ENCODE assay signal across 2 cellular contexts in the genomic region with DNA sequence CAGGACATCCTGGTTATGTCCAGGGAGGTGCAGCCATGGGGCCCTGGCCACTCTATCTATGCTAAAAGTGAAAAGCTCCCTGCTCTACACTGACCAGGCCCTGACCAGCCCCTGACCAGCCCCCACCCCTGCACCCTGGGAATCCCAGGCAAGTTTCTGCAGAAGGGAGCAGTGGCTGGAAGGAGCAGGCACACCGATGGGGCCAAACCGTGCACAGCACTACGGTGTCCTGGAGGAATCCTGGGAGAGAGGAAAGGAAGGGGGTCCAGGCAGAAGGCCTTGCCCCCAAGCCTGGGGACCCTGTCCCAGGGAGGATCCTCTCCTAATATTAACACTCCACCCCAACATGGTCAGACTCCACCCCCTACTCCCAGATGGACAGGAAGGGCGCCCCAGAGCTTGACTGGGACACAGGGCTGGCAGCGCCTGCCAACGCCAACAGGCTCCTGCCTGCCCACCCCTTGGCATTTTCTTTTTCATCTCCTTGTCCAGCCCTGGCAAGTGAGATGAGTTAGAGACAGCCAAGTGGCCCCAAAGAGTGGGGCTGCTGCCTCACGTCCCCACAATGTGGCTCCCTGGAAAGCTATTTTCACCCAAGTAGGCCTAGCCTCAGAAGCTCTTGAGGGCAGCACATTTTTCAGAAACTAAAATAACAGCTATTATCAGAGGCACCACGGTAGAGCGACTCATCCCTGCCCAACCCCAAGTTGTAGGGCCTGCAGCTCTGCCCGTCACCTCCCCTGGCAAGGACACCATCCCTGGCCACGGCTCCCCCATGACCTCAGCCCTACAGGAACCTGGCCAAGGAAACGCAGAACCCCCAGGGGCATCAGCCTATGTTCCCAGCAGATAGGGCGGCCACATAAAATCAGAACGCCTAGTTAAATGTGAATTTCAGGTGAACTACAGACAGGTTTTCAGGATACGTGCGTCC.
TF ChIP-seq lines count a peak whose summit lies in the region.

No MANE protein-coding gene starts in this region.

TF ChIP-seq in HepG2, 621 proteins besides CTCF, POLR2A, EP300 and RAD21:
- TF ChIP-seq AGO2 (optimal IDR thresholded peaks at IDR 0.05; ENCODE audit: low read depth, low read length), result peak; percentile 50
- TF ChIP-seq KLF11 (CRISPR knock-in tag; IDR thresholded peaks at IDR 0.05), result no peak
- no peak for TF ChIP-seq ISX (CRISPR knock-in tag; conservative IDR thresholded peaks at IDR 0.05)
- TF ChIP-seq RBM22 (optimal IDR thresholded peaks at IDR 0.05; ENCODE audit: low read length), result peak; percentile 12
- no peak for TF ChIP-seq NR3C1 (CRISPR knock-in tag; IDR thresholded peaks at IDR 0.05)

TF ChIP-seq in WTC11, 78 proteins besides CTCF, POLR2A, EP300 and RAD21:
- TF ChIP-seq, protein P1, sequence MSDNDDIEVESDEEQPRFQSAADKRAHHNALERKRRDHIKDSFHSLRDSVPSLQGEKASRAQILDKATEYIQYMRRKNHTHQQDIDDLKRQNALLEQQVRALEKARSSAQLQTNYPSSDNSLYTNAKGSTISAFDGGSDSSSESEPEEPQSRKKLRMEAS (CRISPR knock-in tag; IDR thresholded peaks at IDR 0.05), result no peak
- TF ChIP-seq TCF7 (CRISPR knock-in tag; IDR thresholded peaks at IDR 0.05; ENCODE audit: low read depth), result no peak
- TF ChIP-seq CBFB (CRISPR knock-in tag; IDR thresholded peaks at IDR 0.05; ENCODE audit: low read depth), result no peak
- TF ChIP-seq ZNF232 (CRISPR knock-in tag; IDR thresholded peaks at IDR 0.05), result no peak
- TF ChIP-seq, protein P2, sequence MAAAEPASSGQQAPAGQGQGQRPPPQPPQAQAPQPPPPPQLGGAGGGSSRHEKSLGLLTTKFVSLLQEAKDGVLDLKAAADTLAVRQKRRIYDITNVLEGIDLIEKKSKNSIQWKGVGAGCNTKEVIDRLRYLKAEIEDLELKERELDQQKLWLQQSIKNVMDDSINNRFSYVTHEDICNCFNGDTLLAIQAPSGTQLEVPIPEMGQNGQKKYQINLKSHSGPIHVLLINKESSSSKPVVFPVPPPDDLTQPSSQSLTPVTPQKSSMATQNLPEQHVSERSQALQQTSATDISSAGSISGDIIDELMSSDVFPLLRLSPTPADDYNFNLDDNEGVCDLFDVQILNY (CRISPR knock-in tag; IDR thresholded peaks at IDR 0.05), result no peak
- TF ChIP-seq, protein P3, sequence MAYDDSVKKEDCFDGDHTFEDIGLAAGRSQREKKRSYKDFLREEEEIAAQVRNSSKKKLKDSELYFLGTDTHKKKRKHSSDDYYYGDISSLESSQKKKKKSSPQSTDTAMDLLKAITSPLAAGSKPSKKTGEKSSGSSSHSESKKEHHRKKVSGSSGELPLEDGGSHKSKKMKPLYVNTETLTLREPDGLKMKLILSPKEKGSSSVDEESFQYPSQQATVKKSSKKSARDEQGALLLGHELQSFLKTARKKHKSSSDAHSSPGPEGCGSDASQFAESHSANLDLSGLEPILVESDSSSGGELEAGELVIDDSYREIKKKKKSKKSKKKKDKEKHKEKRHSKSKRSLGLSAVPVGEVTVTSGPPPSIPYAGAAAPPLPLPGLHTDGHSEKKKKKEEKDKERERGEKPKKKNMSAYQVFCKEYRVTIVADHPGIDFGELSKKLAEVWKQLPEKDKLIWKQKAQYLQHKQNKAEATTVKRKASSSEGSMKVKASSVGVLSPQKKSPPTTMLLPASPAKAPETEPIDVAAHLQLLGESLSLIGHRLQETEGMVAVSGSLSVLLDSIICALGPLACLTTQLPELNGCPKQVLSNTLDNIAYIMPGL (CRISPR knock-in tag; IDR thresholded peaks at IDR 0.05), result no peak
- no peak for TF ChIP-seq MYBL2 (CRISPR knock-in tag; IDR thresholded peaks at IDR 0.05)
- TF ChIP-seq TP53 (CRISPR knock-in tag; IDR thresholded peaks at IDR 0.05), result no peak
- TF ChIP-seq, protein P4, sequence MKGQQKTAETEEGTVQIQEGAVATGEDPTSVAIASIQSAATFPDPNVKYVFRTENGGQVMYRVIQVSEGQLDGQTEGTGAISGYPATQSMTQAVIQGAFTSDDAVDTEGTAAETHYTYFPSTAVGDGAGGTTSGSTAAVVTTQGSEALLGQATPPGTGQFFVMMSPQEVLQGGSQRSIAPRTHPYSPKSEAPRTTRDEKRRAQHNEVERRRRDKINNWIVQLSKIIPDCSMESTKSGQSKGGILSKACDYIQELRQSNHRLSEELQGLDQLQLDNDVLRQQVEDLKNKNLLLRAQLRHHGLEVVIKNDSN (CRISPR knock-in tag; IDR thresholded peaks at IDR 0.05), result no peak
- no peak for TF ChIP-seq SMAD3 (CRISPR knock-in tag; IDR thresholded peaks at IDR 0.05; ENCODE audit: borderline replicate concordance)
- no peak for TF ChIP-seq ZNF219 (CRISPR knock-in tag; IDR thresholded peaks at IDR 0.05; ENCODE audit: borderline replicate concordance)
- no peak for TF ChIP-seq RORB (CRISPR knock-in tag; IDR thresholded peaks at IDR 0.05)
- TF ChIP-seq JUN (CRISPR knock-in tag; IDR thresholded peaks at IDR 0.05), result no peak
- TF ChIP-seq ZNF263 (CRISPR knock-in tag; IDR thresholded peaks at IDR 0.05; ENCODE audit: low read depth), result no peak
- TF ChIP-seq, protein P5, sequence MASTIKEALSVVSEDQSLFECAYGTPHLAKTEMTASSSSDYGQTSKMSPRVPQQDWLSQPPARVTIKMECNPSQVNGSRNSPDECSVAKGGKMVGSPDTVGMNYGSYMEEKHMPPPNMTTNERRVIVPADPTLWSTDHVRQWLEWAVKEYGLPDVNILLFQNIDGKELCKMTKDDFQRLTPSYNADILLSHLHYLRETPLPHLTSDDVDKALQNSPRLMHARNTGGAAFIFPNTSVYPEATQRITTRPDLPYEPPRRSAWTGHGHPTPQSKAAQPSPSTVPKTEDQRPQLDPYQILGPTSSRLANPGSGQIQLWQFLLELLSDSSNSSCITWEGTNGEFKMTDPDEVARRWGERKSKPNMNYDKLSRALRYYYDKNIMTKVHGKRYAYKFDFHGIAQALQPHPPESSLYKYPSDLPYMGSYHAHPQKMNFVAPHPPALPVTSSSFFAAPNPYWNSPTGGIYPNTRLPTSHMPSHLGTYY (CRISPR knock-in tag; IDR thresholded peaks at IDR 0.05), result no peak
TF ChIP-seq in WTC11: peak in this region for 0.
